ENCODE assay signal across 1 cellular context in genomic region chr5:52990531-52990925, GRCh38.
TF ChIP-seq lines count a peak whose summit lies in the region.

No MANE protein-coding gene starts in this region.

TF ChIP-seq in endothelial cell of umbilical vein, 7 proteins besides CTCF, POLR2A, EP300 and RAD21 (continued from another document):
- TF ChIP-seq FOS (IDR thresholded peaks at IDR 0.05; ENCODE audit: borderline replicate concordance, insufficient read depth, low read length): no peak
- TF ChIP-seq MYC (IDR thresholded peaks at IDR 0.05; ENCODE audit: low read depth, low read length): no peak
- no peak for TF ChIP-seq GATA2 (IDR thresholded peaks at IDR 0.05; ENCODE audit: insufficient read depth, insufficient read length, low read depth, low read length)
- TF ChIP-seq EZH2 (IDR thresholded peaks at IDR 0.05; ENCODE audit: borderline replicate concordance, low read depth, low read length, severe bottlenecking): no peak
